In the genomic region with DNA sequence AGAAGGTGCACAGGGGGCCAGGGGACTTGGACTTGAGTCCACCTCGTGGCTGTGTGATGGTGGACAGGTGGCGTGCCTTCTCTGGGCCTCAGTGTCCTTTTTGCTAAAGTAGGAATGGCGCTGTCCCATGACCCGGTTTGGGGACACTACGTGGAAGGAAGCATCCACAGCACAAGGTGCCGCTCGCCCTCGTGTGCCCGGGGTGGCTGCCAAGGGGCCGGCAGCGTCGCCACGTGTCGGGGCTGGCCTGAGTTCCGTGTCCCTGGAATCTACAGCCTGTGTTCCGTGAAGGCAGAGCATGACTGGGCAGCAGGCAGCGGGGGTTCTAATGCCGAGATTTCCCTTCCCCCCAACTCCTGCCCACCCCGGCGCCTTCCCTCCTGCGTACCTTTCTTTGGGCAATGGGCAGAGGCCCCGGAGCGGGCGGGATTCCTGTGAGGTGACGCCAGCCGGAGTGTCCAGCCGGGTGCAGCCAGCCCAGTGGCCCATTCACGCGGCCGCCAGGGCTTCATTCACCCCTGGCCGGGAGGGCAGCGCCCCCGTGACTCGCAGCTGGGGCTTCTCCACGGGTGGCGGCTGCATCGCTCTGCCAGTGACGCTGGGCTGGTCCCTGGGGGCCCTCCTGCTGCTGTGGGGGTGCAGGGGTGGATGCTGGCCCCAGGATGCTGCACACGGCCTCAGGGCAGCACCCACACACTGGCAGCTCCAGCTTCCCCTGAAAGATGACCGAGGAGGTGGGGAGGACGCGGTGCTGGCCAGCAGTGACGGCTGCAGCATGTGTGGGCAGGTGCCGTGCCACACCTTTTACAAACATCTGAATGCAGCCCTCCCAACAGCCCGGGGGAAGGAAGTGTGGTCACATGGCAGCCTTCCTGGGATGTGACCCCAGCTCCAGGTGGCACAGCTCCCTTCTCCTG, we compare ENCODE assay signal across 1 cellular context.
TF ChIP-seq lines count a peak whose summit lies in the region.

No MANE protein-coding gene starts in this region.

TF ChIP-seq in H1, 55 proteins besides CTCF, POLR2A, EP300 and RAD21:
- TF ChIP-seq GTF2F1 (IDR thresholded peaks at IDR 0.05; ENCODE audit: borderline replicate concordance, low read depth, low read length) = no peak
- no peak for TF ChIP-seq CHD2 (IDR thresholded peaks at IDR 0.05; ENCODE audit: low read length)
- no peak for TF ChIP-seq BCL11A (IDR thresholded peaks at IDR 0.05; ENCODE audit: low read depth in 2 of 2, low read length in 2 of 2)
- TF ChIP-seq, protein P1, sequence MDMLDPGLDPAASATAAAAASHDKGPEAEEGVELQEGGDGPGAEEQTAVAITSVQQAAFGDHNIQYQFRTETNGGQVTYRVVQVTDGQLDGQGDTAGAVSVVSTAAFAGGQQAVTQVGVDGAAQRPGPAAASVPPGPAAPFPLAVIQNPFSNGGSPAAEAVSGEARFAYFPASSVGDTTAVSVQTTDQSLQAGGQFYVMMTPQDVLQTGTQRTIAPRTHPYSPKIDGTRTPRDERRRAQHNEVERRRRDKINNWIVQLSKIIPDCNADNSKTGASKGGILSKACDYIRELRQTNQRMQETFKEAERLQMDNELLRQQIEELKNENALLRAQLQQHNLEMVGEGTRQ (IDR thresholded peaks at IDR 0.05; ENCODE audit: low read length) = no peak
